8 cellular contexts compared by ENCODE assay signal in the genomic region with DNA sequence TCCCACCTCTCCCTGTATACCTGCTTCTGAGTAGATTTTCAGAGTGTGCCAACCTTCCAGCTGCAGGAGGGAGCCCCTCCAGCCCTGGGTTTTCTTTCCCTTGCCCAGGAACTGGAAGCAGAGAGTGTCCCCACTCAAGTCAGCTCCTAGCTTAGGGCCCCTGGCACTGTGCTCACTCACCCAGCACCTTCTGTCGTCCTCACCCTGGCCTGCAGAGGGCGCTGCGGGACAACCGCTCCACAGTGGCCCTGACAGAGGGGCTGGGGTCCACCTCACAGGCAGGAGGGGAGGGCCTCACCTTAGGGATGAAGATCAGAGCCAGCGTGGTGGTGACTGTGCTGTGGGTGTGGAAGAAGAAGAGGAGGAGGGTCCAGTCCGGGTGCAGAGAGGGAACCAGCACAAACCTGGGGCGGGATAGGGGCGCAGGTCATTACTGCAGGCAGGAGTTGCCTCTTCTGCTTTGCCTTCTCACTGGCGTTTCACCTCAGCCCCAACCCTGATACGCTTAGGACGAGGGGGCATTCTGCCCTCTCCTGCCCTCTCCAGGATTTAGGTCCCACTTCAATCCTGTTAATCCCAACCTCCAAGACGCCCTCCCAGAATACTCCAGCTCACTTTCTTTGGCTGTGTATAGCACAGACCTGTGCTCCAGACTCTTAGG. TPM values are rescaled to one million over a fixed set of nuclear protein-coding genes. Genes with fewer than 3 reads are reported as not detected.
DNase-seq lines count a peak whose midpoint lies in the region; ATAC-seq and TF ChIP-seq lines count a peak whose summit lies in the region.

No MANE protein-coding gene starts in this region.

- no peak overlapping the region for H3K27ac Mint-ChIP-seq in natural killer cell treated with Interleukin-12 subunit alpha and Interleukin-12 subunit beta and Interleukin-15 and Interleukin-18, amount 100 ng/mL, for 72 hours

- H3K4me1 Mint-ChIP-seq in natural killer cell treated with Interleukin-12 subunit alpha and Interleukin-12 subunit beta and Interleukin-15 and Interleukin-18, amount 100 ng/mL, for 72 hours (ENCODE audit: low read depth in 2 of 2): no peaks in the 10 kb centered on the region

- H3K9me3 ChIP-seq in SJCRH30 (replicated peaks): no peaks in the 10 kb centered on the region

- no peak overlapping the region for H3K4me3 Mint-ChIP-seq in natural killer cell treated with Interleukin-12 subunit alpha and Interleukin-12 subunit beta and Interleukin-15 and Interleukin-18, amount 100 ng/mL, for 72 hours

- H3K4me1 ChIP-seq in SJCRH30: no peaks in the 10 kb centered on the region

- ATAC-seq in natural killer cell treated with Interleukin-12 subunit alpha and Interleukin-12 subunit beta and Interleukin-15 and Interleukin-18, amount 100 ng/mL, for 72 hours: peak in 1 of 2 donors; percentile 48
- ATAC-seq in GM18519 (IDR thresholded peaks at IDR 0.05; ENCODE audit: low FRiP score, unreplicated experiment) (no peak), GM21619 (IDR thresholded peaks at IDR 0.05; ENCODE audit: unreplicated experiment) (no peak)

- peaks cover 11% of the 10 kb centered on the region; the same call in 1 of the 2 replicates for H3K27me3 ChIP-seq in SJCRH30

- TF ChIP-seq CTCF in AG09319 (IDR thresholded peaks at IDR 0.05; ENCODE audit: low read depth, low read length) (peak; percentile 56), GM12875 (IDR thresholded peaks at IDR 0.05; ENCODE audit: borderline replicate concordance, insufficient read depth, low read depth, low read length) (peak; percentile 71)

- peaks cover 0 to 12% of the 10 kb centered on the region in 2 donors for H3K27me3 Mint-ChIP-seq in natural killer cell treated with Interleukin-12 subunit alpha and Interleukin-12 subunit beta and Interleukin-15 and Interleukin-18, amount 100 ng/mL, for 72 hours

- H3K27ac ChIP-seq in SJCRH30: no peak overlapping the region

- no peaks in the 10 kb centered on the region for H3K36me3 Mint-ChIP-seq in natural killer cell treated with Interleukin-12 subunit alpha and Interleukin-12 subunit beta and Interleukin-15 and Interleukin-18, amount 100 ng/mL, for 72 hours

- H3K36me3 ChIP-seq in SJCRH30: no peaks in the 10 kb centered on the region

- in situ Hi-C loops in T47D (cut with HindIII; ENCODE audit: low pct_unique_long_range_greater_than_20kb, low sequenced_read_pairs): no loop called here

- H3K4me3 ChIP-seq in GM12875 (ENCODE audit: low read depth, low read length) (no peak overlapping the region), SJCRH30 (no peak overlapping the region)

- H3K9me3 Mint-ChIP-seq in natural killer cell treated with Interleukin-12 subunit alpha and Interleukin-12 subunit beta and Interleukin-15 and Interleukin-18, amount 100 ng/mL, for 72 hours: no peaks in the 10 kb centered on the region

- DNase-seq in AG09319 (ENCODE audit: extremely low read depth, low read depth): no peak
- peak; percentile 51 to 66 for DNase-seq in SJCRH30
- peak; percentile 33 to 57 for DNase-seq in T47D (ENCODE audit: low read depth in 1 of 2, low spot score in 1 of 2)
- DNase-seq in natural killer cell treated with Interleukin-12 subunit alpha and Interleukin-12 subunit beta and Interleukin-15 and Interleukin-18, amount 100 ng/mL, for 72 hours (ENCODE audit: low spot score): peak; percentile 59
- DNase-seq in NCI-H2029 treated with DMSO at 0.1 percent for 48 hours (lab: John Stamatoyannopoulos, UW): no peak

RNA-seq across cellular contexts. Expression of gene GPR179, which starts 10.0 kb away (rescaled TPM):
- total RNA-seq in SJCRH30 (2014; rRNA removed; shearing (Covaris generic)): not detected in 2 replicates
- total RNA-seq in natural killer cell treated with Interleukin-12 subunit alpha and Interleukin-12 subunit beta and Interleukin-15 and Interleukin-18, amount 100 ng/mL, for 72 hours: under 1 TPM in 1 of 2 donors, not detected in 1; 0.10 TPM

RNA-seq across cellular contexts. Expression of gene SOCS7, which starts 17.9 kb away (rescaled TPM):
- total RNA-seq in SJCRH30 (2014; rRNA removed; shearing (Covaris generic)): 18.7 and 21.0 TPM in 2 replicates
- 10 to 100 TPM; 14.2 to 29.7 TPM for total RNA-seq in natural killer cell treated with Interleukin-12 subunit alpha and Interleukin-12 subunit beta and Interleukin-15 and Interleukin-18, amount 100 ng/mL, for 72 hours

RNA-seq across cellular contexts. Expression of gene MRPL45, which starts 36.8 kb away (rescaled TPM):
- total RNA-seq in SJCRH30 (2014; rRNA removed; shearing (Covaris generic)): 41.9 and 42.3 TPM in 2 replicates
- total RNA-seq in natural killer cell treated with Interleukin-12 subunit alpha and Interleukin-12 subunit beta and Interleukin-15 and Interleukin-18, amount 100 ng/mL, for 72 hours: 10 to 100 TPM; 29.1 to 30.4 TPM

Comparison
In these comparisons a context has a peak if more than half of its experiments do, and no peak if none do; other contexts are left out.
1. DNase-seq: peak in SJCRH30 (2 of 2), T47D (2 of 2) and natural killer cell treated with Interleukin-12 subunit alpha and Interleukin-12 subunit beta and Interleukin-15 and Interleukin-18, amount 100 ng/mL, for 72 hours (single experiment); none in AG09319 (single experiment) and NCI-H2029 treated with DMSO at 0.1 percent for 48 hours (single experiment).